ENCODE assay signal across 12 cellular contexts in genomic region chr2:8511868-8512612, GRCh38.
A peak's percentile ranks its signal among the peaks of the same experiment; 100 is the strongest.
DNase-seq lines count a peak whose midpoint lies in the region; ATAC-seq and TF ChIP-seq lines count a peak whose summit lies in the region.
"Had no signal": no experiment of that assay in that cellular context is flagged by ENCODE, and none has a peak within 500 bp of the region (broad histone marks: within the 10 kb centered on the region; RNA-seq: fewer than 3 reads in every experiment).

No MANE protein-coding gene starts in this region.

- ATAC-seq in GM21723 (IDR thresholded peaks at IDR 0.05; ENCODE audit: unreplicated experiment) (no peak), HG03280 (IDR thresholded peaks at IDR 0.05; ENCODE audit: unreplicated experiment) (no peak)

- intact Hi-C loops in tibial artery (cut with DNase I; ENCODE audit: low total_unique reads): no loop called here

- H3K4me3 ChIP-seq in adipocyte (ENCODE audit: low read length) (no peak overlapping the region), tibial artery (no peak overlapping the region)
- H3K4me3 ChIP-seq: ovary had no signal

- no peak overlapping the region for H3K9ac ChIP-seq in adipocyte (ENCODE audit: low read length)

- DNase-seq in EL (peak; percentile 28), LHCN-M2 (ENCODE audit: low read depth) (peak; percentile 66), adipocyte (ENCODE audit: low read depth) (peak; percentile 32), myocyte (ENCODE audit: low read depth) (peak; percentile 82), tibial artery (no peak), NCI-H1417 (lab: John Stamatoyannopoulos, UW) (no peak)
- DNase-seq: DMS79, KBM-7, NCI-H446 treated with DMSO at 0.1 percent for 48 hours, ovary had no signal

- TF ChIP-seq CTCF in tibial artery (IDR thresholded peaks at IDR 0.05): no peak

- H3K27ac ChIP-seq in tibial artery: no peak overlapping the region
- H3K27ac ChIP-seq: ovary had no signal

- H3K27me3 ChIP-seq in adipocyte (replicated peaks; ENCODE audit: control insufficient read depth, insufficient read depth, low read length): peaks cover 3% of the 10 kb centered on the region
- H3K27me3 ChIP-seq in tibial artery: no peaks in the 10 kb centered on the region
- H3K27me3 ChIP-seq: ovary had no signal

- H3K36me3 ChIP-seq in adipocyte (ENCODE audit: control insufficient read depth, insufficient read depth, low read length, severe bottlenecking) (no peaks in the 10 kb centered on the region), tibial artery (peaks cover 0 to 5% (median 0%) of the 10 kb centered on the region in 3 donors)
- H3K36me3 ChIP-seq: ovary had no signal

- peaks cover 15% of the 10 kb centered on the region for H3K9me3 ChIP-seq in adipocyte (ENCODE audit: control insufficient read depth, low read length)
- peaks cover 0 to 10% (median 5%) of the 10 kb centered on the region in 3 donors for H3K9me3 ChIP-seq in tibial artery
- H3K9me3 ChIP-seq: ovary had no signal

- H3K4me1 ChIP-seq in adipocyte (ENCODE audit: control insufficient read depth, insufficient read depth, low read length) (peaks cover 9% of the 10 kb centered on the region), tibial artery (no peaks in the 10 kb centered on the region)

Comparison
In these comparisons a context has a peak if more than half of its experiments do, and no peak if none do; other contexts are left out.
1. DNase-seq: peak in EL (single experiment), LHCN-M2 (single experiment), adipocyte (single experiment) and myocyte (single experiment); none in tibial artery (0 of 2) and NCI-H1417 (0 of 3).